16 cellular contexts compared by ENCODE assay signal in the genomic region with DNA sequence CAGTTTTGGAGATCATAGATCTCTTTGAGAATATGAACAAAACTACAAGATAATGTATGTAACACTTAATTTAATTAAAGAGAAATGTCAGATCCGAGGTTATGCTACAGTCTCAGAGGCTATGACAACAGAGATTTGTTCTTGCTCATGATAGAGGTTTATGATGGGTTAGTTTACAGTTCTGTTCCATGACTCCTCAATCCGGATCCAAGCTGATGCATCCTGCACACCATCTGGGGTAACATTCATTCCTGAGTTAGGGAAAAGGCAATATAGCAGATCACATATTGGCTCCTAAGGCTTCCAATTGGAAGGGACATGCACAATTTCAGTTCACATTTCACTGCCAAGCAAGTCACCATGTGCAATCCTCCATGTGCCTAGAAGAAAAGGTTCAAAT. TPM values are rescaled to one million over a fixed set of nuclear protein-coding genes. Genes with fewer than 3 reads are reported as not detected.
A peak's percentile ranks its signal among the peaks of the same experiment; 100 is the strongest.
DNase-seq lines count a peak whose midpoint lies in the region; FAIRE-seq and TF ChIP-seq lines count a peak whose summit lies in the region.
"Had no signal": no experiment of that assay in that cellular context is flagged by ENCODE, and none has a peak within 500 bp of the region (broad histone marks: within the 10 kb centered on the region; RNA-seq: fewer than 3 reads in every experiment).

No MANE protein-coding gene starts in this region.

- H3K27me3 ChIP-seq in breast epithelium, result no peaks in the 10 kb centered on the region

- peak; percentile 51 for DNase-seq in ELR (ENCODE audit: low read depth)
- peak; percentile 42 for DNase-seq in LHCN-M2 (ENCODE audit: low read depth)
- peak; percentile 43 for DNase-seq in fibroblast of villous mesenchyme (ENCODE audit: low read depth)
- DNase-seq in breast epithelium (ENCODE audit: low spot score in 2 of 2), result no peak
- DNase-seq in GM20000 (ENCODE audit: low spot score), result no peak
- DNase-seq in H54 (ENCODE audit: insufficient read length, low spot score), result no peak
- DNase-seq: ACHN; BE2C; C1 segment of cervical spinal cord; Caco-2; CD4-positive, CD25-positive, alpha-beta regulatory T cell; GF-D8; KG1 had no signal

- no peaks in the 10 kb centered on the region for H3K36me3 ChIP-seq in breast epithelium
- H3K36me3 ChIP-seq: BE2C had no signal

- no peak overlapping the region for H3K27ac ChIP-seq in breast epithelium

- TF ChIP-seq CTCF in fibroblast of villous mesenchyme (IDR thresholded peaks at IDR 0.05; ENCODE audit: insufficient read depth, low read depth, low read length) (no peak), breast epithelium (IDR thresholded peaks at IDR 0.05) (no peak), GM20000 (IDR thresholded peaks at IDR 0.05; ENCODE audit: extremely low read depth, missing control alignments) (no peak)

- TF ChIP-seq POLR2A in breast epithelium (IDR thresholded peaks at IDR 0.05) (no peak), H54 (IDR thresholded peaks at IDR 0.05; ENCODE audit: low read depth, low read length) (no peak)

- H3K4me3 ChIP-seq in fibroblast of villous mesenchyme (ENCODE audit: low read depth, low read length) (no peak overlapping the region), breast epithelium (no peak overlapping the region)

- intact Hi-C loops in breast epithelium (cut with DNase I; ENCODE audit: low total_unique reads), result no loop called here

- FAIRE-seq in H54 (lab: Jason Lieb, UNC), result no peak
- FAIRE-seq: D721Med, H1, HTR-8/SVneo had no signal

- no peaks in the 10 kb centered on the region for H3K4me1 ChIP-seq in breast epithelium
- H3K4me1 ChIP-seq: BE2C, Caco-2 had no signal

- no peaks in the 10 kb centered on the region for H3K9me3 ChIP-seq in breast epithelium
- H3K9me3 ChIP-seq: BE2C, Caco-2 had no signal

RNA-seq across cellular contexts. Expression of gene ABLIM3, which starts 40.4 kb away (rescaled TPM):
- total RNA-seq in LHCN-M2 (2014; rRNA removed) (75.1 and 75.5 TPM in 2 replicates), fibroblast of villous mesenchyme (22.2 and 32.8 TPM in 2 replicates), breast epithelium (10 to 100 TPM; 26.3 to 61.9 (median 57.4) TPM)
- polyA plus RNA-seq in LHCN-M2 (2012), result 55.7 TPM
- total RNA-seq: Caco-2 had no signal

Comparison
In these comparisons a context has a peak if more than half of its experiments do, and no peak if none do; other contexts are left out.
1. DNase-seq: peak in ELR (single experiment), LHCN-M2 (single experiment) and fibroblast of villous mesenchyme (single experiment); none in breast epithelium (0 of 2), GM20000 (single experiment) and H54 (single experiment).